Comparison of ENCODE assay signal across 24 cellular contexts in genomic region chr1:74341702-74342339, GRCh38.
"Had no signal": no experiment of that assay in that cellular context is flagged by ENCODE, and none has a peak within 500 bp of the region (broad histone marks: within the 10 kb centered on the region; RNA-seq: fewer than 3 reads in every experiment).

No MANE protein-coding gene starts in this region.

- ATAC-seq: activated CD4-positive, alpha-beta T cell treated with anti-CD3 and anti-CD28 coated beads for 36 hours; activated T-cell treated with anti-CD3 and anti-CD28 coated beads, Interleukin-2, amount 50 U/mL, for 4 hours; natural killer cell; stimulated activated memory B cell treated with anti-CD40 and anti-IgM and Interleukin-4, amounts not matched to agents 10 μg/mL and 1 μg/mL and 100 μg/mL, for 72 hours; T-helper 17 cell had no signal

- H3K4me1 ChIP-seq: parathyroid adenoma, stomach, suprapubic skin had no signal

- H3K4me3 ChIP-seq: sigmoid colon, smooth muscle cell, stomach, suprapubic skin, tibial nerve had no signal

- H3K27me3 ChIP-seq: sigmoid colon, stomach, suprapubic skin, tibial nerve had no signal

- H3K9me3 ChIP-seq: sigmoid colon, stomach, suprapubic skin, tibial nerve had no signal

- H2AFZ ChIP-seq: parathyroid adenoma had no signal

- H3K36me3 ChIP-seq: sigmoid colon, stomach, suprapubic skin had no signal

- DNase-seq: activated B cell treated with CpG ODN at 0.5 μM for 24 hours; activated CD4-positive, alpha-beta T cell treated with anti-CD3 and anti-CD28 coated beads for 36 hours; activated CD4-positive, alpha-beta T cell treated with anti-CD3 and anti-CD28 coated beads, Interleukin-2, amount 50 U/mL, for 4 hours; activated CD8-positive, alpha-beta memory T cell treated with anti-CD3 and anti-CD28 coated beads, Interleukin-2, amount 50 U/mL, for 48 hours; activated naive CD4-positive, alpha-beta T cell treated with Interleukin-2 at 50 U/mL for 16 hours; activated naive CD8-positive, alpha-beta T cell treated with anti-CD3 and anti-CD28 coated beads, Interleukin-2, amount 10 ng/mL, durations not matched to agents 7 days and 5 days; activated T-cell treated with anti-CD3 and anti-CD28 coated beads, Interleukin-2, amount 50 U/mL, for 4 hours; amniotic stem cell; effector CD4-positive, alpha-beta T cell; foreskin fibroblast; hippocampal formation; kidney glomerular epithelial cell; midbrain; natural killer cell; nucleus accumbens; sigmoid colon; stimulated activated CD4-positive, alpha-beta T cell treated with anti-CD3 and anti-CD28 coated beads, Interleukin-15, amount 100 ng/mL, for 24 hours; stomach; T-helper 17 cell had no signal

- H3K9ac ChIP-seq: parathyroid adenoma had no signal

- H3K27ac ChIP-seq: parathyroid adenoma, sigmoid colon, stomach, suprapubic skin, tibial nerve had no signal

- H3K4me2 ChIP-seq: smooth muscle cell had no signal
